ENCODE assay signal across 1 cellular context in the genomic region with DNA sequence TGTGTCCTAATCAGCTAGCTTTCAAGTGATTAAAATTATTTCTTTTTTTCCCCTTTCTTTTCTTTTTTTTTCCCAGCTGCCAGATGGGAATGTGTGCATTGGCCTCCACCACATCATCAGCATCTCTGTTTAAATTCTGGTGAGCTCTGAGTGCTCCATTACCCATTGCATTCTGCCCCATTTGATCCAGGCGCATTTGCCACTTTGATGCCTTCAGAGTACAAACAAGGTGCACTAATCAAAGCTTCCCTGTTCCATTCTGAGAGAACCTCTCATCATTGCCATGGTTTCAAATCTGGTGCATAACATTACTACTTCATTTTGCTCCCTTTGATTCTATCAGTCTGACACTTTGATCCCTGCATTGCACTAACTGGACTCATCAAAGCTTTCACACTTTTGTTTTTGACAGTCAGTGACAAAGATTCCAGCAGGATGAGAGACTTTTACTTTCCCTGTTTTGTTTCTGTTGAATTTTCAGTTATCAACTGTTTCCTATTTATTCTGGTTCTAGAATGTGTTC.
TF ChIP-seq lines count a peak whose summit lies in the region.

No MANE protein-coding gene starts in this region.

TF ChIP-seq in H1, 55 proteins besides CTCF, POLR2A, EP300 and RAD21 (continued from another document):
- TF ChIP-seq, protein P1, sequence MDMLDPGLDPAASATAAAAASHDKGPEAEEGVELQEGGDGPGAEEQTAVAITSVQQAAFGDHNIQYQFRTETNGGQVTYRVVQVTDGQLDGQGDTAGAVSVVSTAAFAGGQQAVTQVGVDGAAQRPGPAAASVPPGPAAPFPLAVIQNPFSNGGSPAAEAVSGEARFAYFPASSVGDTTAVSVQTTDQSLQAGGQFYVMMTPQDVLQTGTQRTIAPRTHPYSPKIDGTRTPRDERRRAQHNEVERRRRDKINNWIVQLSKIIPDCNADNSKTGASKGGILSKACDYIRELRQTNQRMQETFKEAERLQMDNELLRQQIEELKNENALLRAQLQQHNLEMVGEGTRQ (IDR thresholded peaks at IDR 0.05; ENCODE audit: low read length) = no peak
- TF ChIP-seq JUND (IDR thresholded peaks at IDR 0.05; ENCODE audit: low read length) = no peak
- TF ChIP-seq GTF2F1 (IDR thresholded peaks at IDR 0.05; ENCODE audit: borderline replicate concordance, low read depth, low read length) = no peak
- TF ChIP-seq EZH2 (IDR thresholded peaks at IDR 0.05; ENCODE audit: low read depth, low read length, severe bottlenecking) = no peak
- no peak for TF ChIP-seq CBX5 (IDR thresholded peaks at IDR 0.05; ENCODE audit: low read depth, low read length)
- no peak for TF ChIP-seq RNF2 (IDR thresholded peaks at IDR 0.05; ENCODE audit: borderline replicate concordance, low read depth, low read length, missing control alignments, poor library complexity, severe bottlenecking)
- no peak for TF ChIP-seq KDM5A (IDR thresholded peaks at IDR 0.05; ENCODE audit: low read length)
- no peak for TF ChIP-seq CTBP2 (IDR thresholded peaks at IDR 0.05; ENCODE audit: borderline replicate concordance, insufficient read depth, insufficient read length, low read length)
- TF ChIP-seq BACH1 (IDR thresholded peaks at IDR 0.05; ENCODE audit: low read length) = no peak
- no peak for TF ChIP-seq NRF1 (IDR thresholded peaks at IDR 0.05; ENCODE audit: low read depth, low read length)
- no peak for TF ChIP-seq KDM4A (IDR thresholded peaks at IDR 0.05; ENCODE audit: low read depth, low read length, severe bottlenecking)
